18 cellular contexts compared by ENCODE assay signal in genomic region chr9:93488239-93488638, GRCh38.
"Had no signal": no experiment of that assay in that cellular context is flagged by ENCODE, and none has a peak within 500 bp of the region (broad histone marks: within the 10 kb centered on the region; RNA-seq: fewer than 3 reads in every experiment).

No MANE protein-coding gene starts in this region.

- H3K36me3 ChIP-seq: breast epithelium had no signal

- H3K4me3 Mint-ChIP-seq: activated B cell treated with CpG ODN at 0.5 μM for 24 hours; activated CD8-positive, alpha-beta memory T cell treated with anti-CD3 and anti-CD28 coated beads, Interleukin-2, amount 10 ng/mL, durations not matched to agents 7 days and 5 days; activated T-cell treated with anti-CD3 and anti-CD28 coated beads, Interleukin-2, amount 50 U/mL, for 4 hours; naive thymus-derived CD8-positive, alpha-beta T cell; stimulated activated naive B cell treated with anti-CD40 and anti-IgM and Interleukin-4, amounts not matched to agents 10 μg/mL and 1 μg/mL and 100 μg/mL, for 72 hours; type B pancreatic cell had no signal

- DNase-seq: activated B cell treated with CpG ODN at 0.5 μM for 24 hours; activated CD8-positive, alpha-beta memory T cell treated with anti-CD3 and anti-CD28 coated beads, Interleukin-2, amount 10 ng/mL, durations not matched to agents 7 days and 5 days; activated naive CD4-positive, alpha-beta T cell treated with Interleukin-2 at 50 U/mL for 16 hours; activated T-cell treated with anti-CD3 and anti-CD28 coated beads, Interleukin-2, amount 50 U/mL, for 4 hours; effector CD4-positive, alpha-beta T cell; foreskin keratinocyte; heart left ventricle; islet precursor cell; mammary epithelial cell; mucosa of descending colon; naive thymus-derived CD8-positive, alpha-beta T cell; nucleus accumbens; psoas muscle; right lobe of liver; stimulated activated naive B cell treated with anti-CD40 and anti-IgM and Interleukin-4, amounts not matched to agents 10 μg/mL and 1 μg/mL and 100 μg/mL, for 72 hours had no signal

- H3K27me3 Mint-ChIP-seq: activated B cell treated with CpG ODN at 0.5 μM for 24 hours; activated CD8-positive, alpha-beta memory T cell treated with anti-CD3 and anti-CD28 coated beads, Interleukin-2, amount 10 ng/mL, durations not matched to agents 7 days and 5 days; naive thymus-derived CD8-positive, alpha-beta T cell; stimulated activated naive B cell treated with anti-CD40 and anti-IgM and Interleukin-4, amounts not matched to agents 10 μg/mL and 1 μg/mL and 100 μg/mL, for 72 hours; type B pancreatic cell had no signal

- H3K9me3 Mint-ChIP-seq: activated B cell treated with CpG ODN at 0.5 μM for 24 hours; activated T-cell treated with anti-CD3 and anti-CD28 coated beads, Interleukin-2, amount 50 U/mL, for 4 hours; naive thymus-derived CD8-positive, alpha-beta T cell; type B pancreatic cell had no signal

- H3K27ac Mint-ChIP-seq: activated B cell treated with CpG ODN at 0.5 μM for 24 hours; stimulated activated naive B cell treated with anti-CD40 and anti-IgM and Interleukin-4, amounts not matched to agents 10 μg/mL and 1 μg/mL and 100 μg/mL, for 72 hours; type B pancreatic cell had no signal

- H3K4me1 ChIP-seq: breast epithelium, foreskin keratinocyte had no signal

- H3K27ac ChIP-seq: breast epithelium, foreskin keratinocyte, heart left ventricle, psoas muscle, right lobe of liver had no signal

- H3K9me3 ChIP-seq: breast epithelium, heart left ventricle, mucosa of descending colon, psoas muscle, right lobe of liver had no signal

- H3K4me3 ChIP-seq: breast epithelium, heart left ventricle, mucosa of descending colon, psoas muscle, right lobe of liver had no signal

- H3K27me3 ChIP-seq: breast epithelium, foreskin keratinocyte, heart left ventricle, right lobe of liver had no signal

- ATAC-seq: activated CD8-positive, alpha-beta memory T cell treated with anti-CD3 and anti-CD28 coated beads, Interleukin-2, amount 10 ng/mL, durations not matched to agents 7 days and 5 days; activated T-cell treated with anti-CD3 and anti-CD28 coated beads, Interleukin-2, amount 50 U/mL, for 4 hours; foreskin keratinocyte; heart left ventricle; left lobe of liver; mucosa of descending colon; naive thymus-derived CD8-positive, alpha-beta T cell; psoas muscle; right lobe of liver; stimulated activated naive B cell treated with anti-CD40 and anti-IgM and Interleukin-4, amounts not matched to agents 10 μg/mL and 1 μg/mL and 100 μg/mL, for 72 hours had no signal
